ENCODE assay signal across 23 cellular contexts in genomic region chr2:27972311-27972710, GRCh38.
"Had no signal": no experiment of that assay in that cellular context is flagged by ENCODE, and none has a peak within 500 bp of the region (broad histone marks: within the 10 kb centered on the region; RNA-seq: fewer than 3 reads in every experiment).

No MANE protein-coding gene starts in this region.

- H3K27ac ChIP-seq: SJSA1, SK-N-MC had no signal

- H3K36me3 ChIP-seq: MG63, SJSA1 had no signal

- H3K4me3 ChIP-seq: MG63, SJSA1, SK-N-MC had no signal

- DNase-seq: Karpas-422; KG1; MG63; NCI-H1092; NCI-H1105 treated with DMSO at 0.1 percent for 48 hours; NCI-H1417 treated with DMSO at 0.1 percent for 48 hours; NCI-H187; NCI-H2029; NCI-H2081 treated with DMSO at 0.1 percent for 48 hours; NCI-H2171; NCI-H226; NCI-H446; NCI-H510A; NCI-H524 treated with DMSO at 0.1 percent for 48 hours; NCI-H69; NCI-H774; NK-92 treated with Interleukin-12 subunit alpha and Interleukin-12 subunit beta, amount 100 ng/mL, for 24 hours; PC-3; Right ventricle myocardium superior; SIG-M5 had no signal

- ATAC-seq: Panc1, PC-3 had no signal

- H3K27me3 ChIP-seq: MG63, SJSA1 had no signal
